In the genomic region with DNA sequence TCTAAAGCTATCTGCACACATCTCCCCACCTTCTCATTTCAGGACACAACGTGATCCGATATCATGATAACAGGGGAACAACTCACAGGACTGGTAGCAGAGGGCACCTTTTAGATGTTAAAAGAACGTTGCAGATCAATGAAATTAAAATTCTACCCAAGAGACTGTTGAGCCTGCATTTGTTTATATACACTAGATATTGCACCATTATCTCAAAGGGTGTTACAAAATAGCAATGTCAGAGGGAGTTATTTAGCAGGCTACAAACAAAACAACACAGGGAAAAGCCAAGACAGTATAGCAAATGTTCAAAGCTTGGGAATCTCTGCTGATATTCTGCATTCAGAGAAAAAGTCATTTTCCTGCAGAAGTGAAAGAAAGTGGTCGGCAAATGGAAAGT, we compare ENCODE assay signal across 24 cellular contexts.
"Had no signal": no experiment of that assay in that cellular context is flagged by ENCODE, and none has a peak within 500 bp of the region (broad histone marks: within the 10 kb centered on the region; RNA-seq: fewer than 3 reads in every experiment).

No MANE protein-coding gene starts in this region.

- ATAC-seq: foreskin keratinocyte, gastroesophageal sphincter, heart right ventricle, left cardiac atrium, lower lobe of right lung, mucosa of descending colon had no signal

- H3K9me3 ChIP-seq: esophagus muscularis mucosa, gastroesophageal sphincter, heart right ventricle, left ventricle myocardium inferior, lower lobe of right lung, mucosa of descending colon had no signal

- H3K4me1 ChIP-seq: esophagus muscularis mucosa, foreskin keratinocyte, gastroesophageal sphincter, heart right ventricle, left ventricle myocardium inferior, lower lobe of right lung had no signal

- DNase-seq: dermis blood vessel endothelial cell; dorsolateral prefrontal cortex; effector CD4-positive, alpha-beta T cell; effector memory CD4-positive, alpha-beta T cell; foreskin keratinocyte; glutamatergic neuron; head of caudate nucleus; heart right ventricle; hippocampal formation; left cardiac atrium; left ventricle myocardium inferior; lower lobe of right lung; mesenchymal stem cell; mucosa of descending colon; naive B cell had no signal

- H3K36me3 Mint-ChIP-seq: naive B cell had no signal

- H3K4me3 ChIP-seq: coronary artery, dorsolateral prefrontal cortex, esophagus muscularis mucosa, gastroesophageal sphincter, heart right ventricle, left ventricle myocardium inferior, lower lobe of right lung, mucosa of descending colon had no signal

- H3K27ac Mint-ChIP-seq: mesothelial cell of epicardium had no signal

- H3K36me3 ChIP-seq: esophagus muscularis mucosa, gastroesophageal sphincter, heart right ventricle, left ventricle myocardium inferior, lower lobe of right lung had no signal

- H3K27ac ChIP-seq: coronary artery, dorsolateral prefrontal cortex, esophagus muscularis mucosa, foreskin keratinocyte, gastroesophageal sphincter, heart right ventricle, left ventricle myocardium inferior, lower lobe of right lung had no signal

- FAIRE-seq: colon, endothelial cell of umbilical vein, frontal cortex, islet of Langerhans, keratinocyte had no signal

- H3K4me3 Mint-ChIP-seq: mesothelial cell of epicardium had no signal

- H3K4me1 Mint-ChIP-seq: mesothelial cell of epicardium, naive B cell had no signal
